ENCODE assay signal across 23 cellular contexts in the genomic region with DNA sequence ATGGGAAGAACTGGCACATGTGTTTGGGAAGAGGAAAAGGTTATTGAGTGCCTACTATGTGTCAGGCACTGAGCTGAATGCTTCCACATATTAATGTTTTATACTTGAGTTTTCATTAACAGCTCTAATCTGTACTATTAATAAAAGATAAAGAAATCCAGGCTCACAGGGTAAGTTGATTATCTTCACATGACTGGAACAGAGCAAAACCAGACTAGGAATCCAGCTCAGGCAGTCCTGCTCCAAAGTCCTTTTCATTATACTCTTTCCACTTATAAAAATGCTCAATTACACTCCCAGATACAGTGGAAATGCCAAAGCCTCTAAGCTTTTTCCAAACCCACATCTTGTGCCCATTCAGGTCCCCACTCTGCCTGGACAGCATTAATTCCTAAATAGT.
"Had no signal": no experiment of that assay in that cellular context is flagged by ENCODE, and none has a peak within 500 bp of the region (broad histone marks: within the 10 kb centered on the region; RNA-seq: fewer than 3 reads in every experiment).

No MANE protein-coding gene starts in this region.

- H3K4me1 ChIP-seq: spleen, suprapubic skin, upper lobe of right lung, uterus had no signal

- H3K4me3 ChIP-seq: gastroesophageal sphincter, heart left ventricle, left lung, psoas muscle, sigmoid colon, spleen, suprapubic skin, transverse colon, upper lobe of right lung, uterus had no signal

- H3K9me3 Mint-ChIP-seq: effector memory CD8-positive, alpha-beta T cell; naive thymus-derived CD4-positive, alpha-beta T cell; stimulated activated naive B cell treated with anti-CD40 and anti-IgM and Interleukin-4, amounts not matched to agents 10 μg/mL and 1 μg/mL and 100 μg/mL, for 72 hours; stimulated activated naive CD8-positive, alpha-beta T cell treated with anti-CD3 and anti-CD28 coated beads, Interleukin-15, Interleukin-2, amounts not matched to agents 100 ng/mL and 50 ng/mL, for 24 hours had no signal

- H3K27ac ChIP-seq: gastroesophageal sphincter, heart left ventricle, left lung, neutrophil, psoas muscle, sigmoid colon, spleen, suprapubic skin, transverse colon, upper lobe of right lung, uterus had no signal

- DNase-seq: cerebellar nuclear complex; cortex of kidney; effector memory CD8-positive, alpha-beta T cell; heart left ventricle; hippocampal formation; left cardiac atrium; left lung; mesenchymal stem cell; midbrain; naive thymus-derived CD4-positive, alpha-beta T cell; psoas muscle; right cardiac atrium; sigmoid colon; spleen; stimulated activated CD4-positive, alpha-beta T cell treated with anti-CD3 and anti-CD28 coated beads, Interleukin-4, amount 100 ng/mL, for 4 hours; stimulated activated naive B cell treated with anti-CD40 and anti-IgM and Interleukin-4, amounts not matched to agents 10 μg/mL and 1 μg/mL and 100 μg/mL, for 72 hours; transverse colon; upper lobe of right lung; uterus had no signal

- H3K27me3 ChIP-seq: gastroesophageal sphincter, heart left ventricle, left lung, neutrophil, sigmoid colon, spleen, suprapubic skin, transverse colon, upper lobe of right lung, uterus had no signal

- H3K27me3 Mint-ChIP-seq: effector memory CD8-positive, alpha-beta T cell; naive thymus-derived CD4-positive, alpha-beta T cell; stimulated activated naive B cell treated with anti-CD40 and anti-IgM and Interleukin-4, amounts not matched to agents 10 μg/mL and 1 μg/mL and 100 μg/mL, for 72 hours; stimulated activated naive CD8-positive, alpha-beta T cell treated with anti-CD3 and anti-CD28 coated beads, Interleukin-15, Interleukin-2, amounts not matched to agents 100 ng/mL and 50 ng/mL, for 24 hours had no signal

- H3K36me3 ChIP-seq: gastroesophageal sphincter, heart left ventricle, left lung, neutrophil, sigmoid colon, spleen, suprapubic skin, transverse colon, upper lobe of right lung, uterus had no signal

- H3K4me1 Mint-ChIP-seq: stimulated activated naive B cell treated with anti-CD40 and anti-IgM and Interleukin-4, amounts not matched to agents 10 μg/mL and 1 μg/mL and 100 μg/mL, for 72 hours had no signal

- H3K9me3 ChIP-seq: gastroesophageal sphincter, heart left ventricle, left lung, neutrophil, psoas muscle, sigmoid colon, spleen, suprapubic skin, transverse colon, upper lobe of right lung, uterus had no signal

- ATAC-seq: effector memory CD8-positive, alpha-beta T cell; gastroesophageal sphincter; left cardiac atrium; left lung; naive thymus-derived CD4-positive, alpha-beta T cell; psoas muscle; right cardiac atrium; stimulated activated naive B cell treated with anti-CD40 and anti-IgM and Interleukin-4, amounts not matched to agents 10 μg/mL and 1 μg/mL and 100 μg/mL, for 72 hours; upper lobe of right lung had no signal

- H3K4me3 Mint-ChIP-seq: effector memory CD8-positive, alpha-beta T cell; stimulated activated naive B cell treated with anti-CD40 and anti-IgM and Interleukin-4, amounts not matched to agents 10 μg/mL and 1 μg/mL and 100 μg/mL, for 72 hours; stimulated activated naive CD8-positive, alpha-beta T cell treated with anti-CD3 and anti-CD28 coated beads, Interleukin-15, Interleukin-2, amounts not matched to agents 100 ng/mL and 50 ng/mL, for 24 hours had no signal

- H3K27ac Mint-ChIP-seq: stimulated activated naive B cell treated with anti-CD40 and anti-IgM and Interleukin-4, amounts not matched to agents 10 μg/mL and 1 μg/mL and 100 μg/mL, for 72 hours; stimulated activated naive CD8-positive, alpha-beta T cell treated with anti-CD3 and anti-CD28 coated beads, Interleukin-15, Interleukin-2, amounts not matched to agents 100 ng/mL and 50 ng/mL, for 24 hours had no signal
